16 cellular contexts compared by ENCODE assay signal in genomic region chr17:78958556-78959191, GRCh38. TPM values are rescaled to one million over a fixed set of nuclear protein-coding genes. Genes with fewer than 3 reads are reported as not detected.
DNase-seq lines count a peak whose midpoint lies in the region; TF ChIP-seq lines count a peak whose summit lies in the region.
"Had no signal": no experiment of that assay in that cellular context is flagged by ENCODE, and none has a peak within 500 bp of the region (broad histone marks: within the 10 kb centered on the region; RNA-seq: fewer than 3 reads in every experiment).

No MANE protein-coding gene starts in this region.

- no peaks in the 10 kb centered on the region for H3K36me3 ChIP-seq in GM23248 (ENCODE audit: low read depth)
- no peaks in the 10 kb centered on the region for H3K36me3 ChIP-seq in CD8-positive, alpha-beta memory T cell (ENCODE audit: insufficient read depth, low read length)

- H4K20me1 ChIP-seq in GM23248 (ENCODE audit: insufficient read depth) = no peaks in the 10 kb centered on the region

- CTCF ChIA-PET in CD8-positive, alpha-beta memory T cell (lab: Charles Lee) = no interaction called here

- H3K27me3 ChIP-seq in GM23248 (replicated peaks; ENCODE audit: insufficient read depth) = no peaks in the 10 kb centered on the region
- H3K27me3 ChIP-seq in CD8-positive, alpha-beta memory T cell (ENCODE audit: insufficient read depth, low read length, poor library complexity, severe bottlenecking) = no peaks in the 10 kb centered on the region
- H3K27me3 ChIP-seq: body of pancreas had no signal

- H3K9me2 ChIP-seq in GM23248 (ENCODE audit: insufficient read depth) = no peaks in the 10 kb centered on the region

- H3K4me3 Mint-ChIP-seq in endothelial cell (ENCODE audit: unreplicated experiment) = no peak overlapping the region
- H3K4me3 Mint-ChIP-seq in CD8-positive, alpha-beta memory T cell = no peak overlapping the region
- H3K4me3 Mint-ChIP-seq: activated B cell treated with CpG ODN at 0.5 μM for 24 hours had no signal

- H3F3A ChIP-seq in GM23248 (ENCODE audit: insufficient read depth) = no peaks in the 10 kb centered on the region

- H3K9me3 ChIP-seq in GM23248 (ENCODE audit: low read depth) = no peaks in the 10 kb centered on the region
- H3K9me3 ChIP-seq in CD8-positive, alpha-beta memory T cell (ENCODE audit: low read length) = no peaks in the 10 kb centered on the region
- H3K9me3 ChIP-seq: body of pancreas had no signal

- H3K9ac ChIP-seq in GM23248 = no peak overlapping the region

- H3K4me1 Mint-ChIP-seq in endothelial cell (ENCODE audit: unreplicated experiment) = no peaks in the 10 kb centered on the region
- H3K4me1 Mint-ChIP-seq in CD8-positive, alpha-beta memory T cell = no peaks in the 10 kb centered on the region
- H3K4me1 Mint-ChIP-seq: activated B cell treated with CpG ODN at 0.5 μM for 24 hours had no signal

- peaks cover 6% of the 10 kb centered on the region for H3K27me3 Mint-ChIP-seq in endothelial cell (ENCODE audit: unreplicated experiment)
- peaks cover 10 to 15% of the 10 kb centered on the region in 2 donors for H3K27me3 Mint-ChIP-seq in CD8-positive, alpha-beta memory T cell

- H3K4me3 ChIP-seq in GM23248 = no peak overlapping the region
- H3K4me3 ChIP-seq in fibroblast of villous mesenchyme (ENCODE audit: low read depth, low read length) = no peak overlapping the region
- H3K4me3 ChIP-seq in retinal pigment epithelial cell (ENCODE audit: low read length) = no peak overlapping the region
- no peak overlapping the region for H3K4me3 ChIP-seq in CD8-positive, alpha-beta memory T cell (ENCODE audit: low read length)
- H3K4me3 ChIP-seq: body of pancreas, GM12878 had no signal

- no peaks in the 10 kb centered on the region for H3K36me3 Mint-ChIP-seq in endothelial cell (ENCODE audit: low read depth, unreplicated experiment)
- H3K36me3 Mint-ChIP-seq in CD8-positive, alpha-beta memory T cell = no peaks in the 10 kb centered on the region

- H3K9me3 Mint-ChIP-seq in endothelial cell (ENCODE audit: unreplicated experiment) = no peaks in the 10 kb centered on the region
- peaks cover 0 to 2% (median 0%) of the 10 kb centered on the region in 5 donors for H3K9me3 Mint-ChIP-seq in CD8-positive, alpha-beta memory T cell
- H3K9me3 Mint-ChIP-seq: activated B cell treated with CpG ODN at 0.5 μM for 24 hours had no signal

- no peak overlapping the region for H3K27ac Mint-ChIP-seq in endothelial cell (ENCODE audit: unreplicated experiment)
- H3K27ac Mint-ChIP-seq in CD8-positive, alpha-beta memory T cell = no peak overlapping the region
- H3K27ac Mint-ChIP-seq: activated B cell treated with CpG ODN at 0.5 μM for 24 hours had no signal

- no peak overlapping the region for H3K4me2 ChIP-seq in GM23248 (ENCODE audit: unreplicated experiment)

- TF ChIP-seq CTCF in fibroblast of villous mesenchyme (IDR thresholded peaks at IDR 0.05; ENCODE audit: insufficient read depth, low read depth, low read length) (no peak), retinal pigment epithelial cell (conservative IDR thresholded peaks at IDR 0.05; ENCODE audit: low read depth, low read length) (no peak), endothelial cell (IDR thresholded peaks at IDR 0.05; ENCODE audit: unreplicated experiment) (no peak)

- H3K4me1 ChIP-seq in GM23248 (ENCODE audit: insufficient read depth) = peaks cover 14% of the 10 kb centered on the region
- no peaks in the 10 kb centered on the region for H3K4me1 ChIP-seq in CD8-positive, alpha-beta memory T cell (ENCODE audit: insufficient read depth, low read length)

- intact Hi-C loops in head of caudate nucleus (cut with DNase I) = no loop called here

- POLR2A ChIA-PET in CD8-positive, alpha-beta memory T cell (lab: Charles Lee) = no interaction called here

- no peak overlapping the region for H3K27ac ChIP-seq in GM23248
- no peak overlapping the region for H3K27ac ChIP-seq in CD8-positive, alpha-beta memory T cell (ENCODE audit: low read depth, low read length)
- H3K27ac ChIP-seq: body of pancreas had no signal

- H3K79me2 ChIP-seq in GM23248 (ENCODE audit: insufficient read depth) = no peaks in the 10 kb centered on the region

- no peak overlapping the region for H2AFZ ChIP-seq in GM23248

- in situ Hi-C loops in GM23248 (cut with MboI) = no loop called here

- DNase-seq in GM23248 (peak; percentile 33), RPMI7951 (ENCODE audit: low read depth) (peak; percentile 37), fibroblast of villous mesenchyme (ENCODE audit: low read depth) (peak; percentile 75), retinal pigment epithelial cell (ENCODE audit: low read depth) (peak; percentile 49), endothelial cell (ENCODE audit: low spot score) (no peak), head of caudate nucleus (no peak), NCI-H187 treated with DMSO at 0.1 percent for 48 hours (lab: John Stamatoyannopoulos, UW) (no peak)
- no peak for DNase-seq in CD8-positive, alpha-beta memory T cell
- DNase-seq: activated B cell treated with CpG ODN at 0.5 μM for 24 hours, activated gamma-delta T cell, body of pancreas, mesenchymal stem cell, NCI-H1092 treated with DMSO at 0.1 percent for 48 hours, NCI-H446 treated with DMSO at 0.1 percent for 48 hours, nucleus accumbens had no signal

- WGBS in GM23248 (ENCODE audit: low coverage in 1 of 2, low lambda C conversion rate in 2 of 2, missing lambda C conversion rate in 2 of 2), 2 experiments = 89 to 92% methylated on average over 11 of the region's 11 CpGs

RNA-seq across cellular contexts. Expression of gene LGALS3BP, which starts 21.0 kb away (rescaled TPM):
- 8.3 and 8.8 TPM in 2 replicates for total RNA-seq in GM23248 (2014; rRNA removed; shearing (Covaris generic))
- polyA plus RNA-seq in GM23248 (2016; fragmentation: Nextera tagmentation; extraction: Ambion mirVana) = 8.6 and 12.6 TPM in 2 replicates
- total RNA-seq in RPMI7951 (2014; rRNA removed; shearing (Covaris generic)) = 524 and 575 TPM in 2 replicates
- total RNA-seq in fibroblast of villous mesenchyme = 297 and 325 TPM in 2 replicates
- 12.6 TPM for total RNA-seq in endothelial cell (ENCODE audit: unreplicated experiment)
- 1 to 10 TPM; 8.6 to 9.1 TPM for total RNA-seq in CD8-positive, alpha-beta memory T cell
- 23.1 TPM for polyA plus RNA-seq in CD8-positive, alpha-beta memory T cell

RNA-seq across cellular contexts. Expression of gene TIMP2, which starts 33.5 kb away (rescaled TPM):
- 587 and 620 TPM in 2 replicates for total RNA-seq in GM23248 (2014; rRNA removed; shearing (Covaris generic))
- 102 and 103 TPM in 2 replicates for polyA plus RNA-seq in GM23248 (2016; fragmentation: Nextera tagmentation; extraction: Ambion mirVana)
- 115 and 147 TPM in 2 replicates for total RNA-seq in RPMI7951 (2014; rRNA removed; shearing (Covaris generic))
- total RNA-seq in fibroblast of villous mesenchyme (157 and 189 TPM in 2 replicates), endothelial cell (ENCODE audit: unreplicated experiment) (41.5 TPM)
- total RNA-seq in CD8-positive, alpha-beta memory T cell = 1 to 10 TPM; 1.3 to 1.6 TPM
- polyA plus RNA-seq in CD8-positive, alpha-beta memory T cell = 0.08 TPM

RNA-seq across cellular contexts. Expression of gene CANT1, which starts 50.9 kb away (rescaled TPM):
- 52.0 and 52.4 TPM in 2 replicates for total RNA-seq in GM23248 (2014; rRNA removed; shearing (Covaris generic))
- 44.8 and 46.2 TPM in 2 replicates for polyA plus RNA-seq in GM23248 (2016; fragmentation: Nextera tagmentation; extraction: Ambion mirVana)
- total RNA-seq in RPMI7951 (2014; rRNA removed; shearing (Covaris generic)) = 39.2 and 43.6 TPM in 2 replicates
- total RNA-seq in fibroblast of villous mesenchyme (49.6 and 63.9 TPM in 2 replicates), endothelial cell (ENCODE audit: unreplicated experiment) (81.6 TPM)
- 10 to 100 TPM; 45.5 to 47.3 TPM for total RNA-seq in CD8-positive, alpha-beta memory T cell
- polyA plus RNA-seq in CD8-positive, alpha-beta memory T cell = 13.4 TPM

RNA-seq across cellular contexts. Expression of gene CEP295NL, which starts 55.7 kb away (rescaled TPM):
- total RNA-seq in GM23248 (2014; rRNA removed; shearing (Covaris generic)) = 0.11 and 1.0 TPM in 2 replicates
- 0.14 and 0.35 TPM in 2 replicates for polyA plus RNA-seq in GM23248 (2016; fragmentation: Nextera tagmentation; extraction: Ambion mirVana)
- total RNA-seq in RPMI7951 (2014; rRNA removed; shearing (Covaris generic)) = 0.49 TPM in 1 of 2 replicates, not detected in the other
- 3.9 and 5.6 TPM in 2 replicates for total RNA-seq in fibroblast of villous mesenchyme
- 1.4 TPM for total RNA-seq in endothelial cell (ENCODE audit: unreplicated experiment)
- total RNA-seq in CD8-positive, alpha-beta memory T cell = not detected
- polyA plus RNA-seq in CD8-positive, alpha-beta memory T cell = not detected
- total RNA-seq: GM12878 had no signal
- polyA plus RNA-seq: GM12878 had no signal

Comparison
In these comparisons a context has a peak if more than half of its experiments do, and no peak if none do; other contexts are left out.
1. DNase-seq: peak in GM23248 (single experiment), RPMI7951 (single experiment), fibroblast of villous mesenchyme (single experiment) and retinal pigment epithelial cell (single experiment); none in endothelial cell (single experiment), CD8-positive, alpha-beta memory T cell (0 of 5), head of caudate nucleus (0 of 42) and NCI-H187 treated with DMSO at 0.1 percent for 48 hours (single experiment).
2. RNA of gene LGALS3BP, which starts 21.0 kb away (total RNA-seq): 524 to 575 TPM in RPMI7951 and 297 to 325 TPM in fibroblast of villous mesenchyme; 12.6 TPM in endothelial cell (single experiment), 8.6 to 9.1 TPM in CD8-positive, alpha-beta memory T cell and 8.3 to 8.8 TPM in GM23248; every median in the first group is over 10 times any median in the second.
3. RNA of gene TIMP2, which starts 33.5 kb away (total RNA-seq): 587 to 620 TPM in GM23248, 157 to 189 TPM in fibroblast of villous mesenchyme, 115 to 147 TPM in RPMI7951 and 41.5 TPM in endothelial cell (single experiment); 1.3 to 1.6 TPM in CD8-positive, alpha-beta memory T cell; every median in the first group is over 10 times any median in the second.